Comparison of ENCODE assay signal across 23 cellular contexts in the genomic region with DNA sequence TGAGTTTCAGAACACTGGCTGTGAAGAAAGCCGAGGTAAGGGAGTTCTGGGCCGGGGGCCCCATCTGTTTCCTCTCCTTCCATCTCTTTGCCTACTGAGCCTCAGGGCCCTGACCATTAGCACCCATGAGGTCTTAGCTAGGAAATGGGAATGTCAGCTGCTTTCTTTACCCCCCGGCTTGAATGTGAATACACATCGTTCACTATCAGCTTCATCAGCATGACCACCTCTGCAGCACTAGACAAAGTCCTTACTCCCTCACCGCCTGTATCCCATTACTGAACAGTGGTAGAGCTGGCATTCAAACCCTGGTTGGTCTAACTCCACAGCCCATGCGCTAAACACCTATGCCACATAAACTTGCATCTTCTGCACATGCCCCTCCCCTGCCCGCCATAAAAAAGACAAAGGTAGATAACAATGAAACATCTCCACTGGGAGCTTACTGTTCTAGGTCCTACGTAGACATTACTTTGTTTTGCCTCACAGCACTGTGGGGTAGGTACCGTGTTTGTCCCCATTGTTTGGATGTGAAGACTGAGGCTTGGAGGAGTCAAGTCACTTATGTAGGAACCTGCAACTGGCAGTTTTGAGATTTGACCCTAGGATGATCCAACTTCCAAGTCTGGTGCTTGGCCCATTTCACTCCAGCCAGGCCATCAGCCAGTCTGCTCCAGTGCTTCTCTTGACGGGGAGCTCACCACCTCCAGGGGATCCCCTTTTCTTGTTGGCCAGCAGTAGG.
"Had no signal": no experiment of that assay in that cellular context is flagged by ENCODE, and none has a peak within 500 bp of the region (broad histone marks: within the 10 kb centered on the region; RNA-seq: fewer than 3 reads in every experiment).

No MANE protein-coding gene starts in this region.

- H3K27ac ChIP-seq: SJSA1, SK-N-MC had no signal

- H3K4me3 Mint-ChIP-seq: IgD-negative memory B cell, T-cell had no signal

- ATAC-seq: T-cell had no signal

- H3K27me3 Mint-ChIP-seq: IgD-negative memory B cell, T-cell had no signal

- H3K36me3 ChIP-seq: MG63 had no signal

- H3K36me3 Mint-ChIP-seq: IgD-negative memory B cell, T-cell had no signal

- H3K4me3 ChIP-seq: MG63, SJSA1, SK-N-MC had no signal

- H3K27ac Mint-ChIP-seq: IgD-negative memory B cell, T-cell had no signal

- DNase-seq: KBM-7, MG63, NCI-H1092, NCI-H1436, NCI-H187, NCI-H2029, NCI-H2081 treated with DMSO at 0.1 percent for 48 hours, NCI-H2171, NCI-H226, NCI-H446, NCI-H510A, NCI-H524 treated with DMSO at 0.1 percent for 48 hours, NCI-H69, NCI-H774, Right ventricle myocardium superior, RPMI8226, SIG-M5, SW 1271, T-cell had no signal

- FAIRE-seq: RCC 7860 had no signal

- H3K9me3 Mint-ChIP-seq: IgD-negative memory B cell, T-cell had no signal

- H3K4me1 ChIP-seq: SJSA1 had no signal

- H3K9me3 ChIP-seq: MG63, SJSA1 had no signal

- H3K4me1 Mint-ChIP-seq: IgD-negative memory B cell, T-cell had no signal

- H3K27me3 ChIP-seq: MG63, SJSA1 had no signal
